Comparison of ENCODE assay signal across 11 cellular contexts in genomic region chr6:11685411-11686093, GRCh38.
DNase-seq lines count a peak whose midpoint lies in the region; FAIRE-seq and TF ChIP-seq lines count a peak whose summit lies in the region.
"Had no signal": no experiment of that assay in that cellular context is flagged by ENCODE, and none has a peak within 500 bp of the region (broad histone marks: within the 10 kb centered on the region; RNA-seq: fewer than 3 reads in every experiment).

No MANE protein-coding gene starts in this region.

- H3K27ac ChIP-seq in endothelial cell of umbilical vein (ENCODE audit: insufficient read depth, low read depth, low read length) = no peak overlapping the region
- H3K27ac ChIP-seq in OCI-LY7 (ENCODE audit: low read depth, low read length, poor library complexity, severe bottlenecking) = no peak overlapping the region

- POLR2A ChIA-PET in endothelial cell of umbilical vein (lab: Charles Lee) = interaction anchor here (0.7 kb wide), 1 partner anchor 43 kb away, joined by 4 read pairs; no protein-coding TSS in a partner anchor
- POLR2A ChIA-PET in OCI-LY7 (lab: Charles Lee) = interaction anchor here (0.6 kb wide), 1 partner anchor 548 kb away, joined by 3 read pairs; no protein-coding TSS in a partner anchor

- peaks cover 3% of the 10 kb centered on the region for H3K4me1 ChIP-seq in endothelial cell of umbilical vein (ENCODE audit: control insufficient read depth, extremely low read depth, insufficient read depth, low read length)
- H3K4me1 ChIP-seq in OCI-LY7 (ENCODE audit: insufficient read depth, low read length, poor library complexity, severe bottlenecking) = no peaks in the 10 kb centered on the region

- H3K9me3 ChIP-seq in endothelial cell of umbilical vein (replicated peaks; ENCODE audit: control insufficient read depth, insufficient read depth, low read length) (no peaks in the 10 kb centered on the region), OCI-LY7 (ENCODE audit: low read length) (no peaks in the 10 kb centered on the region)

- H4K20me1 ChIP-seq in endothelial cell of umbilical vein (replicated peaks; ENCODE audit: control insufficient read depth, extremely low read depth, insufficient read depth, low read length) (no peaks in the 10 kb centered on the region), OCI-LY7 (ENCODE audit: insufficient read depth, low read length) (no peaks in the 10 kb centered on the region)

- no TSS peak for BruUV-seq in endothelial cell of umbilical vein (replicated peaks; lab: Mats Ljungman, UMichigan)
- no TSS peak for BruUV-seq in OCI-LY7 (replicated peaks; lab: Mats Ljungman, UMichigan)

- FAIRE-seq in endothelial cell of umbilical vein (lab: Jason Lieb, UNC) = no peak

- no peaks in the 10 kb centered on the region for H3K27me3 ChIP-seq in endothelial cell of umbilical vein (ENCODE audit: control insufficient read depth in 2 of 2, insufficient read depth in 2 of 2, low read length in 2 of 2)

- CTCF ChIA-PET in endothelial cell of umbilical vein (lab: Charles Lee) (no interaction called here), OCI-LY7 (lab: Charles Lee; ENCODE audit: unreplicated experiment) (no interaction called here)

- H3K79me2 ChIP-seq in endothelial cell of umbilical vein (ENCODE audit: control insufficient read depth, insufficient read depth, low read length) (no peaks in the 10 kb centered on the region), OCI-LY7 (ENCODE audit: insufficient read depth, low read depth, low read length) (no peaks in the 10 kb centered on the region)

- TF ChIP-seq POLR2A in endothelial cell of umbilical vein (IDR thresholded peaks at IDR 0.05; ENCODE audit: low read depth, low read length) = no peak

- intact Hi-C loops in endothelial cell of umbilical vein (cut with micrococcal nuclease) (no loop called here), OCI-LY7 (cut with micrococcal nuclease; ENCODE audit: unreplicated experiment) (no loop called here)

- H3K36me3 ChIP-seq in endothelial cell of umbilical vein (ENCODE audit: control insufficient read depth in 2 of 2, extremely low read depth in 1 of 2, insufficient read depth in 2 of 2, low read length in 2 of 2) = no peaks in the 10 kb centered on the region
- no peaks in the 10 kb centered on the region for H3K36me3 ChIP-seq in OCI-LY7 (ENCODE audit: insufficient read depth, low read length)

- TF ChIP-seq CTCF in endothelial cell of umbilical vein (IDR thresholded peaks at IDR 0.05; ENCODE audit: extremely low read depth in 1 of 2, insufficient read depth in 1 of 2, low read depth in 1 of 2, low read length in 2 of 2) (no peak), OCI-LY7 (conservative IDR thresholded peaks at IDR 0.05; ENCODE audit: low read length) (no peak)

- H3K9me2 ChIP-seq in OCI-LY7 (ENCODE audit: insufficient read depth, low read length) = no peaks in the 10 kb centered on the region

- DNase-seq in Daoy (ENCODE audit: low read depth) = peak; percentile 89
- peak; percentile 96 for DNase-seq in NCI-H226
- DNase-seq in endothelial cell of umbilical vein (ENCODE audit: low read depth, low spot score) = no peak
- DNase-seq in myocyte (ENCODE audit: low read depth) = peak; percentile 41
- no peak for DNase-seq in T-helper 1 cell
- DNase-seq in OCI-LY7 (ENCODE audit: low spot score) = no peak
- no peak for DNase-seq in RPMI8226
- DNase-seq in GOT3 (lab: John Stamatoyannopoulos, UW) = no peak
- DNase-seq: activated CD4-positive, CD25-positive, alpha-beta regulatory T cell treated with anti-CD3 and anti-CD28 coated beads, Interleukin-2, amount 50 U/mL, for 72 hours; KBM-7; NCI-H2171 treated with DMSO at 0.1 percent for 48 hours had no signal

- no peak overlapping the region for H3K4me2 ChIP-seq in endothelial cell of umbilical vein (ENCODE audit: insufficient read depth, low read length)
- H3K4me2 ChIP-seq in OCI-LY7 (ENCODE audit: low read length) = no peak overlapping the region

- dilution Hi-C loops in endothelial cell of umbilical vein (cut with MboI; ENCODE audit: extremely low pct_ligation_motif_present, low sequenced_read_pairs) = no loop called here

- H3K9ac ChIP-seq in endothelial cell of umbilical vein (replicated peaks; ENCODE audit: extremely low read depth, insufficient read depth, low read length) = no peak overlapping the region

- no peaks in the 10 kb centered on the region for H3K9me1 ChIP-seq in endothelial cell of umbilical vein (replicated peaks; ENCODE audit: control insufficient read depth, extremely low read depth, insufficient read depth, low read length)

- H3K4me3 ChIP-seq in endothelial cell of umbilical vein (replicated peaks in 1 of 3; ENCODE audit: insufficient read depth in 1 of 3, low read depth in 1 of 3, low read length in 3 of 3) (no peak overlapping the region), OCI-LY7 (ENCODE audit: low read depth, low read length, poor library complexity, severe bottlenecking) (no peak overlapping the region)

- no peak overlapping the region for H2AFZ ChIP-seq in endothelial cell of umbilical vein (ENCODE audit: low read depth, low read length)
- no peak overlapping the region for H2AFZ ChIP-seq in OCI-LY7 (ENCODE audit: low read length)

TF ChIP-seq in endothelial cell of umbilical vein, 7 proteins besides CTCF, POLR2A, EP300 and RAD21:
- TF ChIP-seq JUN (IDR thresholded peaks at IDR 0.05; ENCODE audit: borderline replicate concordance, insufficient read depth, insufficient read length, low read depth) = peak; percentile 9
- TF ChIP-seq MYC (IDR thresholded peaks at IDR 0.05; ENCODE audit: low read depth, low read length) = no peak

Comparison
In these comparisons a context has a peak if more than half of its experiments do, and no peak if none do; other contexts are left out.
1. DNase-seq: peak in Daoy (single experiment), NCI-H226 (single experiment) and myocyte (single experiment); none in endothelial cell of umbilical vein (single experiment), T-helper 1 cell (0 of 5), OCI-LY7 (single experiment), RPMI8226 (single experiment) and GOT3 (single experiment).